ENCODE assay signal across 9 cellular contexts in genomic region chr10:117653170-117653515, GRCh38.
A peak's percentile ranks its signal among the peaks of the same experiment; 100 is the strongest.
DNase-seq lines count a peak whose midpoint lies in the region; ATAC-seq and TF ChIP-seq lines count a peak whose summit lies in the region.
"Had no signal": no experiment of that assay in that cellular context is flagged by ENCODE, and none has a peak within 500 bp of the region (broad histone marks: within the 10 kb centered on the region; RNA-seq: fewer than 3 reads in every experiment).

No MANE protein-coding gene starts in this region.

- peak; percentile 91 for ATAC-seq in GM18909 (IDR thresholded peaks at IDR 0.05; ENCODE audit: poor library complexity, unreplicated experiment)
- peak; percentile 79 for ATAC-seq in HG03039 (IDR thresholded peaks at IDR 0.05; ENCODE audit: unreplicated experiment)

- H2BK12ac ChIP-seq in mesenchymal stem cell (ENCODE audit: low read length in 2 of 2), result no peak overlapping the region

- H3K4me3 ChIP-seq in A673 (ENCODE audit: low read depth, low read length, poor library complexity, severe bottlenecking) (no peak overlapping the region), mesenchymal stem cell (ENCODE audit: insufficient read depth in 1 of 2, low read depth in 1 of 2, low read length in 2 of 2) (no peak overlapping the region)
- H3K4me3 ChIP-seq: cardiac muscle cell had no signal

- POLR2A ChIA-PET in A673 (lab: Charles Lee; ENCODE audit: low non-redundant PET), result no interaction called here

- H3K27me3 ChIP-seq in A673 (replicated peaks; ENCODE audit: insufficient read depth, low read depth, low read length, poor library complexity), result peaks cover 21% of the 10 kb centered on the region
- no peaks in the 10 kb centered on the region for H3K27me3 ChIP-seq in mesenchymal stem cell (ENCODE audit: control insufficient read depth in 1 of 2, insufficient read depth in 1 of 2, low read length in 2 of 2)
- H3K27me3 ChIP-seq: cardiac muscle cell had no signal

- H2AFZ ChIP-seq in mesenchymal stem cell (ENCODE audit: low read depth, low read length), result no peak overlapping the region

- no peak overlapping the region for H4K8ac ChIP-seq in mesenchymal stem cell (ENCODE audit: low read length)

- BruUV-seq in A673 (replicated peaks; lab: Mats Ljungman, UMichigan), result no TSS peak

- H4K91ac ChIP-seq in mesenchymal stem cell (ENCODE audit: low read length), result no peak overlapping the region

- no peak overlapping the region for H3K23ac ChIP-seq in mesenchymal stem cell (ENCODE audit: low read length in 2 of 2)

- no peak overlapping the region for H3K4ac ChIP-seq in mesenchymal stem cell (ENCODE audit: low read depth in 1 of 2, low read length in 2 of 2)

- H3K36me3 Mint-ChIP-seq in T-helper 1 cell treated with Interleukin-12 subunit alpha and Interleukin-12 subunit beta and Interleukin-4 antibody, amounts not matched to agents 30 μg/mL and 1 μg/mL, for 36 hours (ENCODE audit: low read depth), result peaks cover 12% of the 10 kb centered on the region

- DNase-seq in A673 (ENCODE audit: low spot score) (peak; percentile 4), mesenchymal stem cell (peak; percentile 90), mesenteric fat pad (ENCODE audit: low spot score) (no peak), DMS153 (lab: John Stamatoyannopoulos, UW) (no peak), occipital lobe (lab: John Stamatoyannopoulos, UW) (no peak)

- no peak overlapping the region for H2BK15ac ChIP-seq in mesenchymal stem cell (ENCODE audit: low read depth, poor library complexity, severe bottlenecking)

- H3K14ac ChIP-seq in mesenchymal stem cell (ENCODE audit: low read length in 2 of 2), result no peak overlapping the region

- no peak overlapping the region for H3K18ac ChIP-seq in mesenchymal stem cell (ENCODE audit: low read depth in 1 of 2, low read length in 2 of 2)

- H3K9me3 ChIP-seq in A673 (ENCODE audit: low read depth, low read length, poor library complexity, severe bottlenecking) (no peaks in the 10 kb centered on the region), mesenchymal stem cell (ENCODE audit: control insufficient read depth, low read length) (peaks cover 8% of the 10 kb centered on the region)

- H3K27ac Mint-ChIP-seq in T-helper 1 cell treated with Interleukin-12 subunit alpha and Interleukin-12 subunit beta and Interleukin-4 antibody, amounts not matched to agents 30 μg/mL and 1 μg/mL, for 36 hours, result peak overlapping the region; percentile 33

- peaks cover 20% of the 10 kb centered on the region for H3K27me3 Mint-ChIP-seq in T-helper 1 cell treated with Interleukin-12 subunit alpha and Interleukin-12 subunit beta and Interleukin-4 antibody, amounts not matched to agents 30 μg/mL and 1 μg/mL, for 36 hours (ENCODE audit: low read depth)

- H3K9me3 Mint-ChIP-seq in T-helper 1 cell treated with Interleukin-12 subunit alpha and Interleukin-12 subunit beta and Interleukin-4 antibody, amounts not matched to agents 30 μg/mL and 1 μg/mL, for 36 hours, result peaks cover 26% of the 10 kb centered on the region

- CTCF ChIA-PET in A673 (lab: Charles Lee), result no interaction called here

- H3K4me1 ChIP-seq in A673 (ENCODE audit: insufficient read depth, low read length, poor library complexity, severe bottlenecking), result no peaks in the 10 kb centered on the region
- H3K4me1 ChIP-seq in mesenchymal stem cell (ENCODE audit: control insufficient read depth, insufficient read depth, low read depth, low read length), result no peaks in the 10 kb centered on the region

- H3K4me2 ChIP-seq in mesenchymal stem cell (ENCODE audit: low read length, poor library complexity, severe bottlenecking), result no peak overlapping the region

- peaks cover 27% of the 10 kb centered on the region for H3K4me1 Mint-ChIP-seq in T-helper 1 cell treated with Interleukin-12 subunit alpha and Interleukin-12 subunit beta and Interleukin-4 antibody, amounts not matched to agents 30 μg/mL and 1 μg/mL, for 36 hours (ENCODE audit: low read depth)

- H3K9ac ChIP-seq in mesenchymal stem cell (ENCODE audit: low read length), result peak overlapping the region; percentile 26

- H3K27ac ChIP-seq in A673 (ENCODE audit: low read depth, low read length, poor library complexity, severe bottlenecking), result no peak overlapping the region
- H3K27ac ChIP-seq in mesenchymal stem cell (ENCODE audit: low read length, poor library complexity, severe bottlenecking), result no peak overlapping the region
- H3K27ac ChIP-seq: cardiac muscle cell had no signal

- TF ChIP-seq CTCF in A673 (conservative IDR thresholded peaks at IDR 0.05; ENCODE audit: low read depth, low read length), result no peak

- intact Hi-C loops in A673 (cut with micrococcal nuclease; ENCODE audit: unreplicated experiment), result no loop called here

- no peak overlapping the region for H3K4me3 Mint-ChIP-seq in T-helper 1 cell treated with Interleukin-12 subunit alpha and Interleukin-12 subunit beta and Interleukin-4 antibody, amounts not matched to agents 30 μg/mL and 1 μg/mL, for 36 hours

- H2BK120ac ChIP-seq in mesenchymal stem cell (ENCODE audit: low read depth, low read length), result no peak overlapping the region

- no peak overlapping the region for H2BK5ac ChIP-seq in mesenchymal stem cell (ENCODE audit: low read depth, low read length, poor library complexity, severe bottlenecking)

- H3K36me3 ChIP-seq in A673 (ENCODE audit: insufficient read depth, low read length, poor library complexity, severe bottlenecking), result no peaks in the 10 kb centered on the region
- H3K36me3 ChIP-seq in mesenchymal stem cell (ENCODE audit: control insufficient read depth in 1 of 2, insufficient read depth in 2 of 2, low read depth in 1 of 2, low read length in 2 of 2), result no peaks in the 10 kb centered on the region
- H3K36me3 ChIP-seq: cardiac muscle cell had no signal

- H3K79me1 ChIP-seq in mesenchymal stem cell (replicated peaks; ENCODE audit: low read length, poor library complexity, severe bottlenecking), result no peaks in the 10 kb centered on the region

- H2AK5ac ChIP-seq in mesenchymal stem cell (ENCODE audit: low read length, severe bottlenecking), result no peak overlapping the region

Comparison
In these comparisons a context has a peak if more than half of its experiments do, and no peak if none do; other contexts are left out.
1. DNase-seq: peak in A673 (single experiment) and mesenchymal stem cell (single experiment); none in mesenteric fat pad (single experiment), DMS153 (single experiment) and occipital lobe (single experiment).